Comparison of ENCODE assay signal across 8 cellular contexts in genomic region chr6:26576929-26577719, GRCh38.
DNase-seq lines count a peak whose midpoint lies in the region; ATAC-seq and TF ChIP-seq lines count a peak whose summit lies in the region.

No MANE protein-coding gene starts in this region.

- DNase-seq in NCI-H82 (lab: John Stamatoyannopoulos, UW), result peak; percentile 81
- peak; percentile 89 for DNase-seq in activated CD8-positive, alpha-beta memory T cell treated with anti-CD3 and anti-CD28 coated beads, Interleukin-2, amount 50 U/mL, for 48 hours
- DNase-seq in fibroblast of mammary gland (ENCODE audit: low read depth), result peak; percentile 91
- DNase-seq in NCI-H128 (lab: John Stamatoyannopoulos, UW; ENCODE audit: unreplicated experiment), result no peak

- ATAC-seq in GM19452 (IDR thresholded peaks at IDR 0.05; ENCODE audit: unreplicated experiment), result no peak
- no peak for ATAC-seq in GM21576 (IDR thresholded peaks at IDR 0.05; ENCODE audit: unreplicated experiment)

- H3K9me3 ChIP-seq in ES-I3 (ENCODE audit: control insufficient read depth, insufficient read depth, low read length) (no peaks in the 10 kb centered on the region), neuron (ENCODE audit: low read length) (peaks cover 5% of the 10 kb centered on the region)

- TF ChIP-seq CTCF in fibroblast of mammary gland (conservative IDR thresholded peaks at IDR 0.05; ENCODE audit: control insufficient read depth, insufficient read depth, low read depth, low read length), result no peak

- no peaks in the 10 kb centered on the region for H3K36me3 ChIP-seq in ES-I3 (ENCODE audit: insufficient read depth, low read length)
- no peaks in the 10 kb centered on the region for H3K36me3 ChIP-seq in neuron (ENCODE audit: insufficient read depth, low read length)

- peak overlapping the region; percentile 95 for H3K9ac ChIP-seq in ES-I3 (ENCODE audit: low read depth, low read length)

- peak overlapping the region; percentile 57 for H3K4me3 ChIP-seq in fibroblast of mammary gland (ENCODE audit: control insufficient read depth, low read depth, low read length)
- H3K4me3 ChIP-seq in neuron (ENCODE audit: low read length), result peak overlapping the region; percentile 13

- H2AFZ ChIP-seq in neuron (ENCODE audit: low read depth, low read length), result no peak overlapping the region

- no peaks in the 10 kb centered on the region for H3K4me1 ChIP-seq in ES-I3 (ENCODE audit: insufficient read depth, low read length)
- no peaks in the 10 kb centered on the region for H3K4me1 ChIP-seq in neuron (ENCODE audit: insufficient read depth, low read length)

- H3K27me3 ChIP-seq in neuron (ENCODE audit: insufficient read depth, low read length), result peaks cover 24% of the 10 kb centered on the region
